In genomic region chr3:155076888-155077287, GRCh38 we compare ENCODE assay signal across 1 cellular context.
TF ChIP-seq lines count a peak whose summit lies in the region.

No MANE protein-coding gene starts in this region.

TF ChIP-seq in SK-N-SH, 30 proteins besides CTCF, POLR2A, EP300 and RAD21 (continued from another document):
- TF ChIP-seq MEF2A (IDR thresholded peaks at IDR 0.05; ENCODE audit: borderline replicate concordance, low read depth) (no peak), JUND (IDR thresholded peaks at IDR 0.05) (no peak), GABPA (IDR thresholded peaks at IDR 0.05; ENCODE audit: low read depth) (no peak), USF2 (IDR thresholded peaks at IDR 0.05; ENCODE audit: borderline replicate concordance, low read depth, low read length) (no peak), FOSL2 (IDR thresholded peaks at IDR 0.05; ENCODE audit: borderline replicate concordance, low read depth) (0 out of 2 replicates have a peak, but pooled peaks have one; percentile 12)
TF ChIP-seq in SK-N-SH: peak in this region for 2.
